In the genomic region with DNA sequence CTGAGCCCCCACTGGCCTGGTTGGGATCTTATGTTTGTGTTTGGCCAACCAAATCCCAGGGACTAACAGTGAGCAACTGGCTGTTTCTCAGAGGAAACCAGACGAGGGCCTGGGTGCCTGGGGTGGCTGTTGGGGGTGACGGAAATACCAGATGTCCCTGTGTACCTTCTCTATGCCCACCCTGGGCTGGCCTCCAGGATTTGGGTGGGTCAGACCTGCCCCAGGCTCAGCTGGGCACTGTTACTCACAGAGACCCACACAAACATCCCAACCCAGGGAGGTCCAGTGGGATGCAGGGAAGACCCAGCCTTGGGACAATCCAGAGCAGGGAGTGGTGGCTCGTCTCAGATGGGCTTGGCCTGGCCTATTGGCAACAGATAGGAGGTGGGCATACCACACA, we compare ENCODE assay signal across 10 cellular contexts.
"Had no signal": no experiment of that assay in that cellular context is flagged by ENCODE, and none has a peak within 500 bp of the region (broad histone marks: within the 10 kb centered on the region; RNA-seq: fewer than 3 reads in every experiment).

No MANE protein-coding gene starts in this region.

- H2AFZ ChIP-seq: GM23248 had no signal

- H3K4me1 ChIP-seq: HAP-1 had no signal

- H3K4me3 Mint-ChIP-seq: HFFc6 had no signal

- DNase-seq: GM23248, GOT3, H7, HFFc6, IMR-90, KG1 had no signal

- H3K9me3 ChIP-seq: HAP-1 had no signal

- H3K4me3 ChIP-seq: GM23248, HAP-1, K562 had no signal

- H3K27ac Mint-ChIP-seq: HFFc6 had no signal

- ATAC-seq: HCT116, K562 had no signal

- H3K9ac ChIP-seq: GM23248 had no signal

- FAIRE-seq: K562 had no signal

- H3K27ac ChIP-seq: GM23248, HL-60 had no signal
